ENCODE assay signal across 9 cellular contexts in genomic region chr1:27427329-27427728, GRCh38. TPM values are rescaled to one million over a fixed set of nuclear protein-coding genes. Genes with fewer than 3 reads are reported as not detected.
DNase-seq lines count a peak whose midpoint lies in the region; ATAC-seq and TF ChIP-seq lines count a peak whose summit lies in the region.
"Had no signal": no experiment of that assay in that cellular context is flagged by ENCODE, and none has a peak within 500 bp of the region (broad histone marks: within the 10 kb centered on the region; RNA-seq: fewer than 3 reads in every experiment).

No MANE protein-coding gene starts in this region.

- peak overlapping the region in 9 of 10 donors; percentile 77 to 91 (median 82) for H3K4me3 Mint-ChIP-seq in naive thymus-derived CD8-positive, alpha-beta T cell
- H3K4me3 Mint-ChIP-seq in Calu3 (ENCODE audit: low read depth, unreplicated experiment), result no peak overlapping the region
- H3K4me3 Mint-ChIP-seq: central memory CD8-positive, alpha-beta T cell had no signal

- no peak for ATAC-seq in Right ventricle myocardium superior (ENCODE audit: poor library complexity)
- no peak for ATAC-seq in naive thymus-derived CD8-positive, alpha-beta T cell
- no peak for ATAC-seq in GM21786 (IDR thresholded peaks at IDR 0.05; ENCODE audit: unreplicated experiment)

- TF ChIP-seq CTCF in cardiac muscle cell (IDR thresholded peaks at IDR 0.05; ENCODE audit: low read depth, low read length) (no peak), coronary artery (IDR thresholded peaks at IDR 0.05) (no peak), uterus (IDR thresholded peaks at IDR 0.05) (no peak), Calu3 (IDR thresholded peaks at IDR 0.05; ENCODE audit: unreplicated experiment) (no peak)

- no TSS peak for BruUV-seq in Calu3 (replicated peaks; lab: Mats Ljungman, UMichigan)

- H3K27ac Mint-ChIP-seq in naive thymus-derived CD8-positive, alpha-beta T cell, result peak overlapping the region; percentile 40 to 96 (median 91)
- no peak overlapping the region for H3K27ac Mint-ChIP-seq in Calu3 (ENCODE audit: unreplicated experiment)

- H3K27ac ChIP-seq in cardiac muscle cell (peak overlapping the region; percentile 99), coronary artery (peak overlapping the region; percentile 88 to 90), uterus (peak overlapping the region; percentile 68 to 80)

- intact Hi-C loops in Right ventricle myocardium superior (cut with DNase I) (no loop called here), uterus (cut with DNase I; ENCODE audit: low total_unique reads) (no loop called here), Calu3 (cut with micrococcal nuclease; ENCODE audit: unreplicated experiment) (no loop called here)

- H3K36me3 Mint-ChIP-seq in naive thymus-derived CD8-positive, alpha-beta T cell, result peaks cover 0 to 21% (median 6%) of the 10 kb centered on the region in 3 donors
- H3K36me3 Mint-ChIP-seq in Calu3 (ENCODE audit: insufficient read depth, unreplicated experiment), result peaks cover 16% of the 10 kb centered on the region

- TF ChIP-seq POLR2A in uterus (IDR thresholded peaks at IDR 0.05), result no peak

- H3K36me3 ChIP-seq in cardiac muscle cell (no peaks in the 10 kb centered on the region), uterus (no peaks in the 10 kb centered on the region)

- POLR2A ChIA-PET in naive thymus-derived CD8-positive, alpha-beta T cell (lab: Charles Lee), result interaction anchor here (0.7 to 1.7 kb wide), 6 partner anchors 10 to 191 kb away, joined by 3 to 13 read pairs (median 4); no protein-coding TSS in a partner anchor

- no peaks in the 10 kb centered on the region for H3K27me3 ChIP-seq in cardiac muscle cell
- no peaks in the 10 kb centered on the region for H3K27me3 ChIP-seq in uterus

- H3K4me1 ChIP-seq in cardiac muscle cell (ENCODE audit: low read depth), result peaks cover 51% of the 10 kb centered on the region
- peaks cover 6 to 18% of the 10 kb centered on the region in 2 donors for H3K4me1 ChIP-seq in uterus

- H3K4me3 ChIP-seq in cardiac muscle cell, result no peak overlapping the region
- peak overlapping the region; percentile 55 for H3K4me3 ChIP-seq in coronary artery
- no peak overlapping the region for H3K4me3 ChIP-seq in uterus

- DNase-seq in cardiac muscle cell (ENCODE audit: low read depth in 1 of 2, low spot score in 1 of 2) (no peak), Right ventricle myocardium superior (no peak), coronary artery (ENCODE audit: low spot score) (no peak), uterus (no peak), NCI-H2196 (lab: John Stamatoyannopoulos, UW; ENCODE audit: unreplicated experiment) (no peak), Calu3 (no peak)
- no peak for DNase-seq in naive thymus-derived CD8-positive, alpha-beta T cell

- H3K9me3 Mint-ChIP-seq in naive thymus-derived CD8-positive, alpha-beta T cell, result no peaks in the 10 kb centered on the region
- H3K9me3 Mint-ChIP-seq in Calu3 (ENCODE audit: low read depth, unreplicated experiment), result no peaks in the 10 kb centered on the region
- H3K9me3 Mint-ChIP-seq: central memory CD8-positive, alpha-beta T cell had no signal

- no peaks in the 10 kb centered on the region for H3K9me3 ChIP-seq in cardiac muscle cell (ENCODE audit: low read depth)
- H3K9me3 ChIP-seq in uterus, result no peaks in the 10 kb centered on the region

- CTCF ChIA-PET in Calu3 (lab: Charles Lee), result no interaction called here

- peaks cover 34 to 88% (median 81%) of the 10 kb centered on the region in 4 donors for H3K4me1 Mint-ChIP-seq in naive thymus-derived CD8-positive, alpha-beta T cell
- H3K4me1 Mint-ChIP-seq in Calu3 (ENCODE audit: low read depth, unreplicated experiment), result no peaks in the 10 kb centered on the region

- no peaks in the 10 kb centered on the region for H3K27me3 Mint-ChIP-seq in naive thymus-derived CD8-positive, alpha-beta T cell
- no peaks in the 10 kb centered on the region for H3K27me3 Mint-ChIP-seq in Calu3 (ENCODE audit: unreplicated experiment)
- H3K27me3 Mint-ChIP-seq: central memory CD8-positive, alpha-beta T cell had no signal

RNA-seq across cellular contexts. Expression of gene GPR3, which starts 34.9 kb away (rescaled TPM):
- total RNA-seq in cardiac muscle cell (1.7 and 1.9 TPM in 2 replicates), Right ventricle myocardium superior (0.24 TPM), uterus (1 to 10 TPM in 1 of 4 donors, under 1 TPM in 1, not detected in 2; 0.55 to 1.9 TPM), Calu3 (2022) (1.3 and 1.9 TPM in 2 replicates)
- polyA plus RNA-seq in cardiac muscle cell, result 2.8 and 3.1 TPM in 2 replicates
- total RNA-seq in naive thymus-derived CD8-positive, alpha-beta T cell, result not detected
- under 1 TPM in 2 of 3 donors, not detected in 1; 0.10 to 0.28 TPM for polyA plus RNA-seq in naive thymus-derived CD8-positive, alpha-beta T cell

RNA-seq across cellular contexts. Expression of gene CD164L2, which starts 44.2 kb away (rescaled TPM):
- 0.24 TPM in 1 of 2 replicates, not detected in the other for total RNA-seq in cardiac muscle cell
- 0.35 and 0.62 TPM in 2 replicates for polyA plus RNA-seq in cardiac muscle cell
- not detected for total RNA-seq in Right ventricle myocardium superior
- not detected for total RNA-seq in naive thymus-derived CD8-positive, alpha-beta T cell
- under 1 TPM in 1 of 3 donors, not detected in 2; 0.17 TPM for polyA plus RNA-seq in naive thymus-derived CD8-positive, alpha-beta T cell
- under 1 TPM in 1 of 4 donors, not detected in 3; 0.69 TPM for total RNA-seq in uterus
- not detected in 2 replicates for total RNA-seq in Calu3 (2022)

RNA-seq across cellular contexts. Expression of gene FCN3, which starts 52.7 kb away (rescaled TPM):
- total RNA-seq in cardiac muscle cell, result 0.18 and 3.6 TPM in 2 replicates
- polyA plus RNA-seq in cardiac muscle cell, result 0.81 and 2.9 TPM in 2 replicates
- total RNA-seq in Right ventricle myocardium superior, result 15.8 TPM
- total RNA-seq in naive thymus-derived CD8-positive, alpha-beta T cell, result not detected
- polyA plus RNA-seq in naive thymus-derived CD8-positive, alpha-beta T cell, result not detected
- total RNA-seq in uterus, result 1 to 10 TPM in 3 of 4 donors, not detected in 1; 2.1 to 4.7 (median 2.4) TPM
- total RNA-seq in Calu3 (2022), result not detected in 2 replicates
